10 cellular contexts compared by ENCODE assay signal in genomic region chr4:181971411-181971810, GRCh38.
A peak's percentile ranks its signal among the peaks of the same experiment; 100 is the strongest.
DNase-seq lines count a peak whose midpoint lies in the region; ATAC-seq and TF ChIP-seq lines count a peak whose summit lies in the region.
"Had no signal": no experiment of that assay in that cellular context is flagged by ENCODE, and none has a peak within 500 bp of the region (broad histone marks: within the 10 kb centered on the region; RNA-seq: fewer than 3 reads in every experiment).

No MANE protein-coding gene starts in this region.

- peak; percentile 94 for ATAC-seq in GM18519 (IDR thresholded peaks at IDR 0.05; ENCODE audit: low FRiP score, unreplicated experiment)
- peak; percentile 60 for ATAC-seq in GM21825 (IDR thresholded peaks at IDR 0.05; ENCODE audit: unreplicated experiment)
- ATAC-seq in HG03095 (IDR thresholded peaks at IDR 0.05; ENCODE audit: unreplicated experiment), result no peak

- H3K4me1 ChIP-seq in effector memory CD4-positive, alpha-beta T cell (ENCODE audit: control insufficient read depth, insufficient read depth, low read length, poor library complexity, severe bottlenecking), result no peaks in the 10 kb centered on the region

- H3K4me3 ChIP-seq in effector memory CD4-positive, alpha-beta T cell (ENCODE audit: insufficient read depth, low read depth, low read length, poor library complexity, severe bottlenecking), result no peak overlapping the region

- no peaks in the 10 kb centered on the region for H3K36me3 ChIP-seq in effector memory CD4-positive, alpha-beta T cell (ENCODE audit: control insufficient read depth, insufficient read depth, low read length)
- H3K36me3 ChIP-seq: neutrophil had no signal

- no peak overlapping the region for H3K27ac ChIP-seq in effector memory CD4-positive, alpha-beta T cell (ENCODE audit: insufficient read depth, low read length, poor library complexity, severe bottlenecking)
- H3K27ac ChIP-seq: neutrophil had no signal

- H3K27me3 ChIP-seq in effector memory CD4-positive, alpha-beta T cell (replicated peaks; ENCODE audit: control insufficient read depth, insufficient read depth, low read length, poor library complexity, severe bottlenecking), result no peaks in the 10 kb centered on the region
- H3K27me3 ChIP-seq: neutrophil had no signal

- no peak for TF ChIP-seq POLR2A in erythroblast (IDR thresholded peaks at IDR 0.05; ENCODE audit: low read length)

- H3K9me3 ChIP-seq in effector memory CD4-positive, alpha-beta T cell (ENCODE audit: control insufficient read depth, low read length), result no peaks in the 10 kb centered on the region
- H3K9me3 ChIP-seq: neutrophil had no signal

- DNase-seq in Kasumi-1 (lab: John Stamatoyannopoulos, UW), result peak; percentile 7 to 29
- peak; percentile 75 for DNase-seq in kidney glomerular epithelial cell (lab: John Stamatoyannopoulos, UW)
- DNase-seq in effector memory CD4-positive, alpha-beta T cell, result no peak
- DNase-seq in NCI-H2029 treated with DMSO at 0.1 percent for 48 hours (lab: John Stamatoyannopoulos, UW), result no peak
- DNase-seq in erythroblast (lab: John Stamatoyannopoulos, UW), result no peak
- DNase-seq: NCI-H2171 treated with DMSO at 0.1 percent for 48 hours had no signal

Comparison
In these comparisons a context has a peak if more than half of its experiments do, and no peak if none do; other contexts are left out.
1. DNase-seq: peak in Kasumi-1 (2 of 2) and kidney glomerular epithelial cell (single experiment); none in effector memory CD4-positive, alpha-beta T cell (0 of 3), NCI-H2029 treated with DMSO at 0.1 percent for 48 hours (single experiment) and erythroblast (0 of 2).